In the genomic region with DNA sequence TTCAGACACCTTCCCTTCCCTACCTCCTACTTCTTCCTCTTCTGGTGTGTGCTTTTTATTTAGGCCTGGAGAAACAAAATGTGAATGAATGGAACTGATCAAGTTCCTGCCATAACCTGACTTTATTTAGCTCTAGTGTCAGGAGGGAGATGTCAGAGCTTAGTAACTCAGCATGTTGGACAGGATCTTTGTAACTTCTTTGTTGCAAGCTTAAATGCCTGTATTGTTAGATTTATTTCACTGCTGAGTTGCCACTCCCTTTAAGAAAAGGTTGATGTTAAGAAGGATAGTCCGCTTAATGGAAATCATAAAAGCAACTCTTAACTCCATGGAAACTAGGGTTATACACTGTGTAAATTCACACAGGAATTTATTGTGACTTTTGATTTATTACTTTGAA, we compare ENCODE assay signal across 14 cellular contexts. TPM values are rescaled to one million over a fixed set of nuclear protein-coding genes. Genes with fewer than 3 reads are reported as not detected.
DNase-seq lines count a peak whose midpoint lies in the region; ATAC-seq and TF ChIP-seq lines count a peak whose summit lies in the region.
"Had no signal": no experiment of that assay in that cellular context is flagged by ENCODE, and none has a peak within 500 bp of the region (broad histone marks: within the 10 kb centered on the region; RNA-seq: fewer than 3 reads in every experiment).

No MANE protein-coding gene starts in this region.

- H3K27me3 Mint-ChIP-seq in activated CD8-positive, alpha-beta memory T cell treated with anti-CD3 and anti-CD28 coated beads, Interleukin-2, amount 10 ng/mL, durations not matched to agents 7 days and 5 days, result peaks cover 8% of the 10 kb centered on the region
- H3K27me3 Mint-ChIP-seq in chondrocyte (ENCODE audit: low read depth) (no peaks in the 10 kb centered on the region), progenitor cell of endocrine pancreas (no peaks in the 10 kb centered on the region)

- H3K36me3 Mint-ChIP-seq in activated CD8-positive, alpha-beta memory T cell treated with anti-CD3 and anti-CD28 coated beads, Interleukin-2, amount 10 ng/mL, durations not matched to agents 7 days and 5 days, result peaks cover 19% of the 10 kb centered on the region
- peaks cover 2% of the 10 kb centered on the region for H3K36me3 Mint-ChIP-seq in chondrocyte (ENCODE audit: low read depth)
- peaks cover 6% of the 10 kb centered on the region for H3K36me3 Mint-ChIP-seq in progenitor cell of endocrine pancreas (ENCODE audit: insufficient read depth)

- H3K27ac ChIP-seq in OCI-LY1 (ENCODE audit: low read depth, low read length, poor library complexity, severe bottlenecking), result no peak overlapping the region
- H3K27ac ChIP-seq: left ventricle myocardium inferior, ovary, thyroid gland had no signal

- no peak for DNase-seq in activated CD8-positive, alpha-beta memory T cell treated with anti-CD3 and anti-CD28 coated beads, Interleukin-2, amount 10 ng/mL, durations not matched to agents 7 days and 5 days
- DNase-seq in activated CD8-positive, alpha-beta memory T cell treated with anti-CD3 and anti-CD28 coated beads, Interleukin-2, amount 50 U/mL, for 48 hours, result no peak
- DNase-seq in chondrocyte (ENCODE audit: low spot score) (no peak), progenitor cell of endocrine pancreas (ENCODE audit: low spot score, unreplicated experiment) (no peak), SW480 (ENCODE audit: low spot score) (no peak)
- no peak for DNase-seq in central memory CD4-positive, alpha-beta T cell
- DNase-seq: activated naive CD4-positive, alpha-beta T cell treated with Interleukin-2 at 50 U/mL for 16 hours; hypothalamus; left ventricle myocardium inferior; ovary; stimulated activated CD4-positive, alpha-beta T cell treated with anti-CD3 and anti-CD28 coated beads, Interleukin-15, amount 100 ng/mL, for 24 hours; thyroid gland had no signal

- H3K36me3 ChIP-seq in OCI-LY1 (ENCODE audit: insufficient read depth, low read length), result peaks cover 17% of the 10 kb centered on the region; the same call in 1 of the 2 replicates
- H3K36me3 ChIP-seq: left ventricle myocardium inferior, ovary, thyroid gland had no signal

- no peak for ATAC-seq in activated CD8-positive, alpha-beta memory T cell treated with anti-CD3 and anti-CD28 coated beads, Interleukin-2, amount 10 ng/mL, durations not matched to agents 7 days and 5 days
- no peak for ATAC-seq in HG02642 (IDR thresholded peaks at IDR 0.05; ENCODE audit: poor library complexity, unreplicated experiment)

- peak overlapping the region; percentile 2 for H3K4me3 Mint-ChIP-seq in activated CD8-positive, alpha-beta memory T cell treated with anti-CD3 and anti-CD28 coated beads, Interleukin-2, amount 10 ng/mL, durations not matched to agents 7 days and 5 days
- H3K4me3 Mint-ChIP-seq in chondrocyte (ENCODE audit: unreplicated experiment), result peak overlapping the region; percentile 7
- H3K4me3 Mint-ChIP-seq in progenitor cell of endocrine pancreas (ENCODE audit: low read depth), result peak overlapping the region; percentile 48

- no peaks in the 10 kb centered on the region for H4K20me1 ChIP-seq in OCI-LY1 (ENCODE audit: insufficient read depth, low read length)

- H3K4me1 ChIP-seq in OCI-LY1 (ENCODE audit: insufficient read depth, low read length, severe bottlenecking), result peaks cover 30% of the 10 kb centered on the region

- no peaks in the 10 kb centered on the region for H3K27me3 ChIP-seq in OCI-LY1 (ENCODE audit: insufficient read depth, low read length)
- H3K27me3 ChIP-seq: ovary, thyroid gland had no signal

- TF ChIP-seq CTCF in OCI-LY1 (IDR thresholded peaks at IDR 0.05; ENCODE audit: low read length) (no peak), chondrocyte (IDR thresholded peaks at IDR 0.05) (no peak), progenitor cell of endocrine pancreas (IDR thresholded peaks at IDR 0.05; ENCODE audit: unreplicated experiment) (no peak)

- H3K4me2 ChIP-seq in OCI-LY1 (ENCODE audit: low read length), result peak overlapping the region; percentile 99; the same call in 1 of the 2 replicates

- no peaks in the 10 kb centered on the region for H3K9me2 ChIP-seq in OCI-LY1 (ENCODE audit: low read depth, low read length)

- H3K4me3 ChIP-seq in OCI-LY1 (ENCODE audit: low read depth, low read length, poor library complexity, severe bottlenecking), result no peak overlapping the region
- H3K4me3 ChIP-seq: ovary, thyroid gland had no signal

- peaks cover 37% of the 10 kb centered on the region for H3K4me1 Mint-ChIP-seq in activated CD8-positive, alpha-beta memory T cell treated with anti-CD3 and anti-CD28 coated beads, Interleukin-2, amount 10 ng/mL, durations not matched to agents 7 days and 5 days
- H3K4me1 Mint-ChIP-seq in chondrocyte (ENCODE audit: low read depth) (peaks cover 41% of the 10 kb centered on the region), progenitor cell of endocrine pancreas (ENCODE audit: low read depth) (peaks cover 18% of the 10 kb centered on the region)

- H3K27ac Mint-ChIP-seq in activated CD8-positive, alpha-beta memory T cell treated with anti-CD3 and anti-CD28 coated beads, Interleukin-2, amount 10 ng/mL, durations not matched to agents 7 days and 5 days, result no peak overlapping the region
- H3K27ac Mint-ChIP-seq in chondrocyte (ENCODE audit: unreplicated experiment), result no peak overlapping the region
- no peak overlapping the region for H3K27ac Mint-ChIP-seq in progenitor cell of endocrine pancreas

- H2AFZ ChIP-seq in OCI-LY1 (ENCODE audit: low read length), result no peak overlapping the region

- peak overlapping the region; percentile 83; the same call in 1 of the 2 replicates for H3K9ac ChIP-seq in OCI-LY1 (ENCODE audit: low read length)

- CTCF ChIA-PET in activated CD8-positive, alpha-beta memory T cell treated with anti-CD3 and anti-CD28 coated beads, Interleukin-2, amount 10 ng/mL, durations not matched to agents 7 days and 5 days (lab: Charles Lee), result no interaction called here

- H3K9me3 ChIP-seq in OCI-LY1 (ENCODE audit: low read length), result no peaks in the 10 kb centered on the region
- H3K9me3 ChIP-seq: left ventricle myocardium inferior, ovary, thyroid gland had no signal

- H3K79me2 ChIP-seq in OCI-LY1 (ENCODE audit: insufficient read depth, low read length), result peaks cover 61% of the 10 kb centered on the region

- no peaks in the 10 kb centered on the region for H3F3A ChIP-seq in OCI-LY1 (ENCODE audit: insufficient read depth, low read length)

- H3K9me3 Mint-ChIP-seq in activated CD8-positive, alpha-beta memory T cell treated with anti-CD3 and anti-CD28 coated beads, Interleukin-2, amount 10 ng/mL, durations not matched to agents 7 days and 5 days (ENCODE audit: low read depth), result no peaks in the 10 kb centered on the region
- no peaks in the 10 kb centered on the region for H3K9me3 Mint-ChIP-seq in chondrocyte (ENCODE audit: low read depth)
- peaks cover 8% of the 10 kb centered on the region for H3K9me3 Mint-ChIP-seq in progenitor cell of endocrine pancreas (ENCODE audit: low read depth)

RNA-seq across cellular contexts. Expression of a gene that starts 2.2 kb away (rescaled TPM):
- total RNA-seq in activated CD8-positive, alpha-beta memory T cell treated with anti-CD3 and anti-CD28 coated beads, Interleukin-2, amount 10 ng/mL, durations not matched to agents 7 days and 5 days, result 10 to 100 TPM; 20.4 to 26.0 TPM
- 26.6 to 36.7 TPM (median 26.8 TPM) in 3 replicates for total RNA-seq in chondrocyte
- 46.2 and 49.3 TPM in 2 replicates for total RNA-seq in progenitor cell of endocrine pancreas

RNA-seq across cellular contexts. Expression of a gene that starts 17.9 kb away (rescaled TPM):
- total RNA-seq in activated CD8-positive, alpha-beta memory T cell treated with anti-CD3 and anti-CD28 coated beads, Interleukin-2, amount 10 ng/mL, durations not matched to agents 7 days and 5 days, result 1 to 10 TPM in 1 of 2 experiments, under 1 TPM in 1; 0.37 to 1.2 TPM
- 0.35 to 0.82 TPM (median 0.41 TPM) in 3 replicates for total RNA-seq in chondrocyte
- 75.3 and 79.1 TPM in 2 replicates for total RNA-seq in progenitor cell of endocrine pancreas

Comparison
In these comparisons a context has a peak if more than half of its experiments do, and no peak if none do; other contexts are left out.
1. RNA of a gene that starts 17.9 kb away (total RNA-seq): 75.3 to 79.1 TPM in progenitor cell of endocrine pancreas; 0.37 to 1.2 TPM in activated CD8-positive, alpha-beta memory T cell treated with anti-CD3 and anti-CD28 coated beads, Interleukin-2, amount 10 ng/mL, durations not matched to agents 7 days and 5 days and 0.35 to 0.82 TPM in chondrocyte; every median in the first group is over 10 times any median in the second.
2. Peak in every context shown above with its lines, with median percentiles within 50 percentile points of each other: H3K4me3 Mint-ChIP-seq.